In the genomic region with DNA sequence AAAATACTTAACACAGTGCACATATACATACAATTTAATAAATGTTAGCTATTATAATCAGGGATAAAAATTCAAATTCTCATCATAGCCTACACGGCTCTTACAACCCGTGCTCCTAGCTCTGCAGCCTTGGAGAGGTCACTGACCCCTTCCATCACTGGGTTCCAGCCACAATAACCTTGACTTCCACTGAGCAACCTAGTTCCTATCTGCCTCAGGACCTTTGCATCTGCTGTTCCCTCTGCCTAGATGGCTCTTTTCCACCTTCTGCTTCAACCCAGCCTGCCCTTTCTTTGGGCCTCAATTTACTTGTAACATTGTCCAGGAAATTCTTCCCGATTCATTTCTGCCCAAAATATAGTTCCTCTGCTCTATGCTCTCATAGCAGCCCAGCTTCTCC, we compare ENCODE assay signal across 14 cellular contexts. TPM values are rescaled to one million over a fixed set of nuclear protein-coding genes. Genes with fewer than 3 reads are reported as not detected.
A peak's percentile ranks its signal among the peaks of the same experiment; 100 is the strongest.
DNase-seq lines count a peak whose midpoint lies in the region; ATAC-seq and TF ChIP-seq lines count a peak whose summit lies in the region.
"Had no signal": no experiment of that assay in that cellular context is flagged by ENCODE, and none has a peak within 500 bp of the region (broad histone marks: within the 10 kb centered on the region; RNA-seq: fewer than 3 reads in every experiment).

No MANE protein-coding gene starts in this region.

- peak overlapping the region; percentile 13 for H3K4me3 Mint-ChIP-seq in T-helper 2 cell treated with Interferon-gamma antibody and Interleukin-4, amounts not matched to agents 5 μg/mL and 100 μg/mL, for 36 hours
- peak overlapping the region; percentile 2 for H3K4me3 Mint-ChIP-seq in endothelial cell (ENCODE audit: unreplicated experiment)

- 75 to 84% methylated on average over 3 of the region's 3 CpGs for WGBS in GM23248 (ENCODE audit: low coverage in 1 of 2, low lambda C conversion rate in 2 of 2, missing lambda C conversion rate in 2 of 2), 2 experiments

- H3K4me3 ChIP-seq in OCI-LY3 (ENCODE audit: low read length) (peak overlapping the region; percentile 76), osteoblast (ENCODE audit: insufficient read depth, low read length) (no peak overlapping the region), GM23248 (no peak overlapping the region)

- H4K20me1 ChIP-seq in OCI-LY3 (ENCODE audit: insufficient read depth, low read length), result no peaks in the 10 kb centered on the region
- no peaks in the 10 kb centered on the region for H4K20me1 ChIP-seq in osteoblast (ENCODE audit: insufficient read depth, low read length)
- no peaks in the 10 kb centered on the region for H4K20me1 ChIP-seq in GM23248 (ENCODE audit: insufficient read depth)

- H3K4me1 ChIP-seq in OCI-LY3 (ENCODE audit: low read length) (peaks cover 42% of the 10 kb centered on the region), osteoblast (ENCODE audit: insufficient read depth, low read length) (peaks cover 7% of the 10 kb centered on the region), GM23248 (ENCODE audit: insufficient read depth) (peaks cover 11% of the 10 kb centered on the region; the same call in 1 of the 2 replicates)

- H3K9me3 ChIP-seq in OCI-LY3 (ENCODE audit: insufficient read depth, low read length) (no peaks in the 10 kb centered on the region), osteoblast (ENCODE audit: low read depth, low read length) (no peaks in the 10 kb centered on the region), GM23248 (ENCODE audit: low read depth) (no peaks in the 10 kb centered on the region)
- H3K9me3 ChIP-seq: ascending aorta, colonic mucosa, prostate gland, SK-N-SH, tibial nerve had no signal

- H3K27ac Mint-ChIP-seq in T-helper 2 cell treated with Interferon-gamma antibody and Interleukin-4, amounts not matched to agents 5 μg/mL and 100 μg/mL, for 36 hours, result no peak overlapping the region
- H3K27ac Mint-ChIP-seq in endothelial cell (ENCODE audit: unreplicated experiment), result no peak overlapping the region
- H3K27ac Mint-ChIP-seq: activated T-helper 2 cell treated with anti-CD3 and anti-CD28 coated beads, Interferon-gamma antibody, Interleukin-2, Interleukin-4, amounts not matched to agents 10 μg/mL and 5 μg/mL and 100 μg/mL, durations not matched to agents 14 hours and 24 hours and 36 hours had no signal

- no peak for DNase-seq in T-helper 2 cell treated with Interferon-gamma antibody and Interleukin-4, amounts not matched to agents 5 μg/mL and 100 μg/mL, for 36 hours (ENCODE audit: low spot score)
- DNase-seq in T-helper 2 cell, result no peak
- no peak for DNase-seq in endothelial cell (ENCODE audit: low spot score)
- DNase-seq in osteoblast (ENCODE audit: insufficient read length, low spot score, missing footprints), result no peak
- no peak for DNase-seq in GM23248
- DNase-seq in Kasumi-1 (lab: John Stamatoyannopoulos, UW), result no peak

- H3K9ac ChIP-seq in OCI-LY3 (ENCODE audit: low read length) (peak overlapping the region; percentile 57; the same call in 1 of the 2 replicates), GM23248 (no peak overlapping the region)
- H3K9ac ChIP-seq: SK-N-SH had no signal

- H3K27me3 Mint-ChIP-seq in T-helper 2 cell treated with Interferon-gamma antibody and Interleukin-4, amounts not matched to agents 5 μg/mL and 100 μg/mL, for 36 hours (ENCODE audit: low read depth), result peaks cover 45% of the 10 kb centered on the region
- peaks cover 9% of the 10 kb centered on the region for H3K27me3 Mint-ChIP-seq in endothelial cell (ENCODE audit: unreplicated experiment)

- H3K27ac ChIP-seq in OCI-LY3 (ENCODE audit: low read length) (no peak overlapping the region), osteoblast (ENCODE audit: low read depth, low read length) (no peak overlapping the region), GM23248 (no peak overlapping the region)
- H3K27ac ChIP-seq: ascending aorta, colonic mucosa, prostate gland, tibial nerve had no signal

- no peaks in the 10 kb centered on the region for H3K9me2 ChIP-seq in GM23248 (ENCODE audit: insufficient read depth)
- H3K9me2 ChIP-seq: SK-N-SH had no signal

- peaks cover 5% of the 10 kb centered on the region; the same call in 1 of the 2 replicates for H3F3A ChIP-seq in GM23248 (ENCODE audit: insufficient read depth)

- H3K27me3 ChIP-seq in OCI-LY3 (ENCODE audit: low read depth, low read length) (peaks cover 4% of the 10 kb centered on the region; the same call in 1 of the 2 replicates), osteoblast (ENCODE audit: insufficient read depth, low read length) (peaks cover 36% of the 10 kb centered on the region), GM23248 (replicated peaks; ENCODE audit: insufficient read depth) (no peaks in the 10 kb centered on the region)
- H3K27me3 ChIP-seq: ascending aorta, colonic mucosa, tibial nerve had no signal

- H3K9me3 Mint-ChIP-seq in T-helper 2 cell treated with Interferon-gamma antibody and Interleukin-4, amounts not matched to agents 5 μg/mL and 100 μg/mL, for 36 hours, result no peaks in the 10 kb centered on the region
- no peaks in the 10 kb centered on the region for H3K9me3 Mint-ChIP-seq in endothelial cell (ENCODE audit: unreplicated experiment)
- H3K9me3 Mint-ChIP-seq: activated T-helper 2 cell treated with anti-CD3 and anti-CD28 coated beads, Interferon-gamma antibody, Interleukin-2, Interleukin-4, amounts not matched to agents 10 μg/mL and 5 μg/mL and 100 μg/mL, durations not matched to agents 14 hours and 24 hours and 36 hours had no signal

- H3K79me2 ChIP-seq in OCI-LY3 (ENCODE audit: low read length) (no peaks in the 10 kb centered on the region), osteoblast (ENCODE audit: insufficient read depth, low read length) (no peaks in the 10 kb centered on the region), GM23248 (ENCODE audit: insufficient read depth) (no peaks in the 10 kb centered on the region)

- H3K36me3 ChIP-seq in OCI-LY3 (replicated peaks; ENCODE audit: low read depth, low read length), result no peaks in the 10 kb centered on the region
- no peaks in the 10 kb centered on the region for H3K36me3 ChIP-seq in osteoblast (ENCODE audit: insufficient read depth, low read length)
- H3K36me3 ChIP-seq in GM23248 (ENCODE audit: low read depth), result no peaks in the 10 kb centered on the region
- H3K36me3 ChIP-seq: ascending aorta, colonic mucosa, prostate gland, tibial nerve had no signal

- TF ChIP-seq CTCF in OCI-LY3 (IDR thresholded peaks at IDR 0.05; ENCODE audit: low read depth, low read length) (no peak), endothelial cell (IDR thresholded peaks at IDR 0.05; ENCODE audit: unreplicated experiment) (no peak), osteoblast (IDR thresholded peaks at IDR 0.05; ENCODE audit: extremely low read depth, low read depth, low read length) (no peak)

- H3K4me1 Mint-ChIP-seq in T-helper 2 cell treated with Interferon-gamma antibody and Interleukin-4, amounts not matched to agents 5 μg/mL and 100 μg/mL, for 36 hours (ENCODE audit: low read depth), result peaks cover 3% of the 10 kb centered on the region
- peaks cover 15% of the 10 kb centered on the region for H3K4me1 Mint-ChIP-seq in endothelial cell (ENCODE audit: unreplicated experiment)

- no peak for ATAC-seq in GM21367 (IDR thresholded peaks at IDR 0.05; ENCODE audit: unreplicated experiment)

- in situ Hi-C loops in GM23248 (cut with MboI), result no loop called here

- H3K4me2 ChIP-seq in OCI-LY3 (ENCODE audit: low read length), result peak overlapping the region; percentile 98
- H3K4me2 ChIP-seq in osteoblast (ENCODE audit: insufficient read depth, low read length), result no peak overlapping the region
- H3K4me2 ChIP-seq in GM23248 (ENCODE audit: unreplicated experiment), result no peak overlapping the region
- H3K4me2 ChIP-seq: SK-N-SH had no signal

- peak overlapping the region; percentile 89; the same call in 1 of the 2 replicates for H2AFZ ChIP-seq in OCI-LY3 (ENCODE audit: low read depth, low read length)
- peak overlapping the region; percentile 83 for H2AFZ ChIP-seq in osteoblast (ENCODE audit: low read length)
- no peak overlapping the region for H2AFZ ChIP-seq in GM23248

- H3K36me3 Mint-ChIP-seq in T-helper 2 cell treated with Interferon-gamma antibody and Interleukin-4, amounts not matched to agents 5 μg/mL and 100 μg/mL, for 36 hours (ENCODE audit: low read depth), result peaks cover 3% of the 10 kb centered on the region
- no peaks in the 10 kb centered on the region for H3K36me3 Mint-ChIP-seq in endothelial cell (ENCODE audit: low read depth, unreplicated experiment)

RNA-seq across cellular contexts. Expression of a gene that starts 8.9 kb away (rescaled TPM):
- total RNA-seq in endothelial cell (ENCODE audit: unreplicated experiment), result 115 TPM
- 50.1 and 52.1 TPM in 2 replicates for total RNA-seq in osteoblast
- total RNA-seq in GM23248 (2014; rRNA removed; shearing (Covaris generic)), result 39.5 and 47.9 TPM in 2 replicates
- 28.9 and 35.1 TPM in 2 replicates for polyA plus RNA-seq in GM23248 (2016; fragmentation: Nextera tagmentation; extraction: Ambion mirVana)

RNA-seq across cellular contexts. Expression of a gene that starts 36.6 kb away (rescaled TPM):
- total RNA-seq in endothelial cell (ENCODE audit: unreplicated experiment), result 140 TPM
- 0.29 and 1.4 TPM in 2 replicates for total RNA-seq in osteoblast
- total RNA-seq in GM23248 (2014; rRNA removed; shearing (Covaris generic)), result 3.5 and 10.9 TPM in 2 replicates
- 1.6 and 2.4 TPM in 2 replicates for polyA plus RNA-seq in GM23248 (2016; fragmentation: Nextera tagmentation; extraction: Ambion mirVana)
- total RNA-seq: activated T-helper 2 cell treated with anti-CD3 and anti-CD28 coated beads, Interferon-gamma antibody, Interleukin-2, Interleukin-4, amounts not matched to agents 10 μg/mL and 5 μg/mL and 100 μg/mL, durations not matched to agents 14 hours and 24 hours and 36 hours had no signal

RNA-seq across cellular contexts. Expression of a gene that starts 43.2 kb away (rescaled TPM):
- total RNA-seq in endothelial cell (ENCODE audit: unreplicated experiment) (64.0 TPM), osteoblast (under 0.01 TPM in 1 of 2 replicates, not detected in the other)
- 0.13 TPM in 1 of 2 replicates, not detected in the other for total RNA-seq in GM23248 (2014; rRNA removed; shearing (Covaris generic))
- polyA plus RNA-seq in GM23248 (2016; fragmentation: Nextera tagmentation; extraction: Ambion mirVana), result 0.11 and 0.36 TPM in 2 replicates

RNA-seq across cellular contexts. Expression of a gene that starts 54.1 kb away (rescaled TPM):
- total RNA-seq in endothelial cell (ENCODE audit: unreplicated experiment) (51.6 TPM), osteoblast (69.0 and 90.8 TPM in 2 replicates)
- 101 and 110 TPM in 2 replicates for total RNA-seq in GM23248 (2014; rRNA removed; shearing (Covaris generic))
- 77.8 and 81.1 TPM in 2 replicates for polyA plus RNA-seq in GM23248 (2016; fragmentation: Nextera tagmentation; extraction: Ambion mirVana)

Comparison
In these comparisons a context has a peak if more than half of its experiments do, and no peak if none do; other contexts are left out.
1. RNA of a gene that starts 36.6 kb away (total RNA-seq): 140 TPM in endothelial cell (single experiment); 3.5 to 10.9 TPM in GM23248 and 0.29 to 1.4 TPM in osteoblast; every median in the first group is over 10 times any median in the second.
2. RNA of a gene that starts 43.2 kb away (total RNA-seq): 64.0 TPM in endothelial cell (single experiment); under 0.01 TPM in osteoblast and 0.13 TPM in GM23248; every median in the first group is over 10 times any median in the second.